35 cellular contexts compared by ENCODE assay signal in the genomic region with DNA sequence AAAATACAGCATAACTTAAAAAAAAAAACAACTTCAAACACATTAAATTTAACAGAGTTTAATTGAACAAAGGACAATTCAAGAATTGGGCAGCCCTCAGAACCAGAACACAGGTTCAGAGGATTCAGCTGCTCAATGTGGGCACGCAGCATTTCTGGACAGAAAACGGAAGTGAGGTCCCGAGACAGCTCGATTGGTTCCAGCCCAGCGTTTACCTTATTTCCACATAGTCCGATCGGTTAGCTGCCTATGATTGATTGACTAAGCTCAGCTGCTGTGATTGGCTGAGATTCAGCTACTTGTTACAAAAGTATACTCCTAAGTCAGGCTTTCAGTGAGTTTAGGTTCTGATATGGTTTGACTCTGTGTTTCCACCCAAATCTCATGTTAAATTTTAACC. TPM values are rescaled to one million over a fixed set of nuclear protein-coding genes. Genes with fewer than 3 reads are reported as not detected.
"Had no signal": no experiment of that assay in that cellular context is flagged by ENCODE, and none has a peak within 500 bp of the region (broad histone marks: within the 10 kb centered on the region; RNA-seq: fewer than 3 reads in every experiment).

No MANE protein-coding gene starts in this region.

- H3K27ac Mint-ChIP-seq: naive thymus-derived CD8-positive, alpha-beta T cell; natural killer cell treated with Interleukin-12 subunit alpha and Interleukin-12 subunit beta and Interleukin-15 and Interleukin-18, amount 100 ng/mL, for 72 hours; nephron progenitor cell; progenitor cell of endocrine pancreas; stimulated activated memory B cell treated with anti-CD40 and anti-IgM and Interleukin-4, amounts not matched to agents 10 μg/mL and 1 μg/mL and 100 μg/mL, for 72 hours; stimulated activated naive CD8-positive, alpha-beta T cell treated with anti-CD3 and anti-CD28 coated beads, Interleukin-15, amount 100 ng/mL, for 72 hours; type B pancreatic cell had no signal

- H3K4me3 ChIP-seq: pancreas, psoas muscle, skin epidermis, smooth muscle cell, spleen, suprapubic skin, testis, tibial artery, transverse colon, upper lobe of right lung, uterus had no signal

- H3K4me3 Mint-ChIP-seq: naive thymus-derived CD8-positive, alpha-beta T cell; natural killer cell treated with Interleukin-12 subunit alpha and Interleukin-12 subunit beta and Interleukin-15 and Interleukin-18, amount 100 ng/mL, for 72 hours; nephron progenitor cell; neural crest cell; stimulated activated memory B cell treated with anti-CD40 and anti-IgM and Interleukin-4, amounts not matched to agents 10 μg/mL and 1 μg/mL and 100 μg/mL, for 72 hours; stimulated activated naive CD8-positive, alpha-beta T cell treated with anti-CD3 and anti-CD28 coated beads, Interleukin-15, amount 100 ng/mL, for 72 hours; type B pancreatic cell had no signal

- H3K4me1 ChIP-seq: pancreas, psoas muscle, spleen, suprapubic skin, testis, tibial artery, transverse colon, upper lobe of right lung, uterus had no signal

- H3K27ac ChIP-seq: neutrophil, psoas muscle, skin epidermis, spleen, suprapubic skin, testis, tibial artery, transverse colon, upper lobe of right lung, uterus had no signal

- ATAC-seq: naive thymus-derived CD8-positive, alpha-beta T cell; natural killer cell treated with Interleukin-12 subunit alpha and Interleukin-12 subunit beta and Interleukin-15 and Interleukin-18, amount 100 ng/mL, for 72 hours; psoas muscle; right cardiac atrium; sciatic nerve; stimulated activated memory B cell treated with anti-CD40 and anti-IgM and Interleukin-4, amounts not matched to agents 10 μg/mL and 1 μg/mL and 100 μg/mL, for 72 hours; stimulated activated naive CD8-positive, alpha-beta T cell treated with anti-CD3 and anti-CD28 coated beads, Interleukin-15, amount 100 ng/mL, for 72 hours; stimulated activated naive CD8-positive, alpha-beta T cell treated with anti-CD3 and anti-CD28 coated beads, Interleukin-15, Interleukin-2, amounts not matched to agents 100 U/mL and 50 U/mL, for 24 hours; upper lobe of right lung had no signal

- H3K27me3 Mint-ChIP-seq: stimulated activated memory B cell treated with anti-CD40 and anti-IgM and Interleukin-4, amounts not matched to agents 10 μg/mL and 1 μg/mL and 100 μg/mL, for 72 hours; stimulated activated naive CD8-positive, alpha-beta T cell treated with anti-CD3 and anti-CD28 coated beads, Interleukin-15, amount 100 ng/mL, for 72 hours had no signal

- H3K9me3 Mint-ChIP-seq: nephron progenitor cell had no signal

- DNase-seq: naive thymus-derived CD8-positive, alpha-beta T cell; nephron progenitor cell; nucleus accumbens; psoas muscle; right cardiac atrium; spleen; stimulated activated CD4-positive, alpha-beta T cell treated with anti-CD3 and anti-CD28 coated beads, Interleukin-12 subunit alpha, Interleukin-12 subunit beta, amount 100 ng/mL, for 4 hours; stimulated activated CD4-positive, alpha-beta T cell treated with anti-CD3 and anti-CD28 coated beads, Interleukin-1b, Interleukin-23, amount 100 ng/mL, for 48 hours; stimulated activated CD4-positive, alpha-beta T cell treated with anti-CD3 and anti-CD28 coated beads, Interleukin-4, amount 100 ng/mL, for 1 hour; stimulated activated CD4-positive, alpha-beta T cell treated with anti-CD3 and anti-CD28 coated beads, Interleukin-4, amount 100 ng/mL, for 4 hours; stimulated activated CD8-positive, alpha-beta memory T cell treated with anti-CD3 and anti-CD28 coated beads, Interleukin-4, amount 100 ng/mL, for 48 hours; stimulated activated naive CD4-positive, alpha-beta T cell; stimulated activated naive CD8-positive, alpha-beta T cell treated with anti-CD3 and anti-CD28 coated beads, Interleukin-15, amount 100 ng/mL, for 72 hours; stimulated activated naive CD8-positive, alpha-beta T cell treated with anti-CD3 and anti-CD28 coated beads, Interleukin-15, Interleukin-2, amounts not matched to agents 100 U/mL and 50 U/mL, for 24 hours; substantia nigra; testis; tibial artery; transverse colon; upper lobe of right lung; uterus had no signal

- H3K27me3 ChIP-seq: neutrophil, pancreas, spleen, suprapubic skin, testis, transverse colon, upper lobe of right lung, uterus had no signal

- H3K4me1 Mint-ChIP-seq: naive thymus-derived CD8-positive, alpha-beta T cell; nephron progenitor cell; neural crest cell; stimulated activated memory B cell treated with anti-CD40 and anti-IgM and Interleukin-4, amounts not matched to agents 10 μg/mL and 1 μg/mL and 100 μg/mL, for 72 hours; stimulated activated naive CD8-positive, alpha-beta T cell treated with anti-CD3 and anti-CD28 coated beads, Interleukin-15, amount 100 ng/mL, for 72 hours had no signal

- H3K4me2 ChIP-seq: smooth muscle cell had no signal

- H3K36me3 ChIP-seq: neutrophil, pancreas, spleen, suprapubic skin, tibial artery, transverse colon, upper lobe of right lung, uterus had no signal

- H3K36me3 Mint-ChIP-seq: naive thymus-derived CD8-positive, alpha-beta T cell; natural killer cell treated with Interleukin-12 subunit alpha and Interleukin-12 subunit beta and Interleukin-15 and Interleukin-18, amount 100 ng/mL, for 72 hours; stimulated activated memory B cell treated with anti-CD40 and anti-IgM and Interleukin-4, amounts not matched to agents 10 μg/mL and 1 μg/mL and 100 μg/mL, for 72 hours; type B pancreatic cell had no signal

- H3K9me3 ChIP-seq: neutrophil, pancreas, psoas muscle, spleen, suprapubic skin, testis, tibial artery, transverse colon, upper lobe of right lung, uterus had no signal

RNA-seq across cellular contexts. Expression of gene ZP4, which starts 33.3 kb away (rescaled TPM):
- total RNA-seq: naive thymus-derived CD8-positive, alpha-beta T cell; natural killer cell treated with Interleukin-12 subunit alpha and Interleukin-12 subunit beta and Interleukin-15 and Interleukin-18, amount 100 ng/mL, for 72 hours; neural crest cell; omental fat pad; osteocyte; pancreas; progenitor cell of endocrine pancreas; psoas muscle; renal cortical epithelial cell; right cardiac atrium; sciatic nerve; smooth muscle cell; spleen; suprapubic skin; testis; transverse colon; upper lobe of right lung; urinary bladder; uterus had no signal
- polyA plus RNA-seq: naive thymus-derived CD8-positive, alpha-beta T cell; pancreas; psoas muscle; right cardiac atrium; spleen; urinary bladder had no signal
